Comparison of ENCODE assay signal across 34 cellular contexts in the genomic region with DNA sequence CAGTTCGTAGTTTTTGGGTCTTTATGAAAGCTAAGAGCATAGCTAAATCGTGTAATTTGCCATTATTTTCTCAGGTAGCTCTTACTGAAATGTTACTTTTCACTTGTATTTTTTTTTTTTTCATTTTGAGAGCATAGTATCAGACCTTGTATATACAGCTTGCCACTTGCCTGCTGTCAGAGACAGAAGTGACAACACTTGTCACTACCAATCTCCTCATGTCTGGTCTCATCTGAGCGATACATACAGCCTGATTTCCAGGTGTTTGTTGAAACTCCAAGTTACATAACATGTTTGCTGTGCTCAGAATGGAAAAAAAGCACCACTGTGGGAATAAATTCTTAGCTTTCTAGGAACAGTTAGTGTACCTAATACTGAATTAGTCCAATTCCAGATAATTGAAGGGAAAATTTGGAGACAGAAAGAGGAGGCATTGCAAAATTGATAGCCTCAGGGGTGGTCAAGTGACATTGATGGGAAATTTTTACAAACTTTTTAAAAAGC.
"Had no signal": no experiment of that assay in that cellular context is flagged by ENCODE, and none has a peak within 500 bp of the region (broad histone marks: within the 10 kb centered on the region; RNA-seq: fewer than 3 reads in every experiment).

No MANE protein-coding gene starts in this region.

- H3K4me1 ChIP-seq: adrenal gland, body of pancreas had no signal

- H3K27me3 ChIP-seq: adrenal gland, body of pancreas, brain microvascular endothelial cell had no signal

- H3K9me3 ChIP-seq: adrenal gland, body of pancreas, breast epithelium had no signal

- DNase-seq: activated B cell treated with CpG ODN at 0.5 μM for 24 hours; activated CD4-positive, alpha-beta memory T cell treated with anti-CD3 and anti-CD28 coated beads for 36 hours; activated CD4-positive, alpha-beta T cell treated with anti-CD3 and anti-CD28 coated beads for 4 hours; activated CD4-positive, alpha-beta T cell treated with anti-CD3 and anti-CD28 coated beads, Interleukin-2, amount 10 ng/mL, durations not matched to agents 24 days and 14 days; activated CD4-positive, alpha-beta T cell treated with anti-CD3 and anti-CD28 coated beads, Interleukin-2, amount 50 U/mL, for 1 hour; activated CD4-positive, alpha-beta T cell treated with anti-CD3 and anti-CD28 coated beads, Interleukin-2, amount 50 U/mL, for 4 hours; activated CD4-positive, CD25-positive, alpha-beta regulatory T cell treated with anti-CD3 and anti-CD28 coated beads, Interleukin-2, amount 50 U/mL, for 72 hours; activated CD8-positive, alpha-beta memory T cell treated with anti-CD3 and anti-CD28 coated beads, Interleukin-2, amount 50 U/mL, for 4 hours; activated CD8-positive, alpha-beta T cell treated with anti-CD3 and anti-CD28 coated beads for 36 hours; activated effector memory CD4-positive, alpha-beta T cell treated with anti-CD3 and anti-CD28 coated beads, Interleukin-2, amount 50 U/mL, for 16 hours; activated gamma-delta T cell treated with Interleukin-2 at 50 U/mL for 16 hours; activated naive CD4-positive, alpha-beta T cell; activated naive CD4-positive, alpha-beta T cell treated with anti-CD3 and anti-CD28 coated beads for 36 hours; activated naive CD4-positive, alpha-beta T cell treated with anti-CD3 and anti-CD28 coated beads, Interleukin-2, amount 50 U/mL, for 16 hours; activated naive CD8-positive, alpha-beta T cell treated with anti-CD3 and anti-CD28 coated beads for 36 hours; activated T-cell treated with anti-CD3 and anti-CD28 coated beads for 4 hours; activated T-cell treated with anti-CD3 and anti-CD28 coated beads, Interleukin-2, amount 50 U/mL, for 1 hour; activated T-cell treated with anti-CD3 and anti-CD28 coated beads, Interleukin-2, amount 50 U/mL, for 4 hours; activated T-cell treated with anti-CD3 and anti-CD28 coated beads, Interleukin-2, amount 50 U/mL, for 72 hours; adrenal gland; amniotic stem cell; aorta; body of pancreas; brain microvascular endothelial cell; central memory CD4-positive, alpha-beta T cell; T-helper 1 cell; T-helper 2 cell; T-helper 9 cell had no signal

- H3K36me3 ChIP-seq: adrenal gland, brain microvascular endothelial cell, breast epithelium had no signal

- FAIRE-seq: astrocyte, TTC549 had no signal

- H3K4me3 ChIP-seq: adrenal gland, body of pancreas, breast epithelium had no signal

- ATAC-seq: activated CD8-positive, alpha-beta T cell treated with anti-CD3 and anti-CD28 coated beads for 36 hours; activated naive CD4-positive, alpha-beta T cell treated with anti-CD3 and anti-CD28 coated beads, Interleukin-2, amount 50 U/mL, for 72 hours; activated T-cell treated with anti-CD3 and anti-CD28 coated beads, Interleukin-2, amount 50 U/mL, for 4 hours; activated T-cell treated with anti-CD3 and anti-CD28 coated beads, Interleukin-2, amount 50 U/mL, for 72 hours; activated T-helper 17 cell treated with anti-CD3 and anti-CD28 coated beads, Interleukin-2, amount 50 U/mL, for 72 hours; body of pancreas had no signal

- H3K27ac ChIP-seq: adrenal gland, body of pancreas, brain microvascular endothelial cell, breast epithelium, VCaP had no signal
